Comparison of ENCODE assay signal across 8 cellular contexts in the genomic region with DNA sequence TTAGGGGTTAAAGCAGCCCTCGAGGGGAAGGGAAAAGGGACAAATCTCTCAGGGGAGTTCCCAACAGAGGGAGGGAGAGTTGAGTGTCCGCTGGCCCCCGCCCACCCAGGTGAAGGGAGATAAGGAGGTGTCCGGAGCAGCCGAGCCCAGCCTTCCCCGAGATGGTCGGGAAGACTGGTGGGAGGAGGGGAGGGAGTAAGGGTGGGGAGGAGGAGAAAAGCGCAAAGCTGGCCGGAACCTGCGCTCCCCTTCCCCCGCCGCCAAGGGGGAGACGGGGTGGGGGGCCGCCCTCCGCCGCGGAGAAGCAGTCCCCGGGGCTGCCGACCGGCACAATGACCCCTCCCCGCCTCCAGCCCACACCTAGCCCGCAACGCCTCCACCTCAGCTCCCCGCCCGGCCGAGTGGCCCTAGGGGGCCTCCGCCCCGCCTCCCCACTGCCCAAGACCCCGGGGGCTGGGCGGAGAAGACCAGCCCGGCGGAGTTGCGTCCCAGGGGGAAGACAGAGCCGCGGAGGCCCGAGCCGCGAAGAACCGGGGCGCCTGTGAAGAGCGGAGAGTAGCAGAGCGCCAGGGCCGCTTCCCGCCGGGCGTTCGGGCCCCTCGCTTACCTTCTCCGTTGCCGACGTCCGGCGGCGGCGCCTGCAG. TPM values are rescaled to one million over a fixed set of nuclear protein-coding genes. Genes with fewer than 3 reads are reported as not detected.
A peak's percentile ranks its signal among the peaks of the same experiment; 100 is the strongest.
DNase-seq lines count a peak whose midpoint lies in the region; ATAC-seq, FAIRE-seq and TF ChIP-seq lines count a peak whose summit lies in the region.

No MANE protein-coding gene starts in this region.

- peaks cover under 1% of the 10 kb centered on the region for H3K9me3 Mint-ChIP-seq in T-helper 2 cell treated with Interferon-gamma antibody and Interleukin-4, amounts not matched to agents 5 μg/mL and 100 μg/mL, for 36 hours
- peaks cover 2% of the 10 kb centered on the region for H3K9me3 Mint-ChIP-seq in MCF 10A (ENCODE audit: unreplicated experiment)

- H3K4me1 Mint-ChIP-seq in T-helper 2 cell treated with Interferon-gamma antibody and Interleukin-4, amounts not matched to agents 5 μg/mL and 100 μg/mL, for 36 hours (ENCODE audit: low read depth) = peaks cover 28% of the 10 kb centered on the region
- H3K4me1 Mint-ChIP-seq in MCF 10A (ENCODE audit: insufficient read depth, unreplicated experiment) = peaks cover 7% of the 10 kb centered on the region

- H3K27me3 Mint-ChIP-seq in T-helper 2 cell treated with Interferon-gamma antibody and Interleukin-4, amounts not matched to agents 5 μg/mL and 100 μg/mL, for 36 hours (ENCODE audit: low read depth) = no peaks in the 10 kb centered on the region
- H3K27me3 Mint-ChIP-seq in MCF 10A (ENCODE audit: insufficient read depth, unreplicated experiment) = no peaks in the 10 kb centered on the region

- H3K36me3 Mint-ChIP-seq in T-helper 2 cell treated with Interferon-gamma antibody and Interleukin-4, amounts not matched to agents 5 μg/mL and 100 μg/mL, for 36 hours (ENCODE audit: low read depth) = peaks cover 13% of the 10 kb centered on the region
- H3K36me3 Mint-ChIP-seq in MCF 10A (ENCODE audit: insufficient read depth, unreplicated experiment) = no peaks in the 10 kb centered on the region

- intact Hi-C loops in MCF 10A (cut with micrococcal nuclease) = loop anchor here (1.0 to 5.0 kb wide), 4 partner anchors 174 to 367 kb away; partner anchors contain the start of genes INTS4, KCTD21 and USP35

- H3K27ac Mint-ChIP-seq in T-helper 2 cell treated with Interferon-gamma antibody and Interleukin-4, amounts not matched to agents 5 μg/mL and 100 μg/mL, for 36 hours = peak overlapping the region; percentile 91
- peak overlapping the region; percentile 90 for H3K27ac Mint-ChIP-seq in MCF 10A (ENCODE audit: low read depth, unreplicated experiment)

- POLR2A ChIA-PET in MCF 10A (lab: Yijun Ruan, JAX) = interaction anchor here (0.6 to 3.0 kb wide), 9 partner anchors 15 to 368 kb away, joined by 3 to 23 read pairs (median 3); partner anchors contain the start of genes INTS4, KCTD21 and USP35

- ATAC-seq in GM21423 (IDR thresholded peaks at IDR 0.05; ENCODE audit: unreplicated experiment) = peak; percentile 13

- BruUV-seq in MCF 10A (replicated peaks; lab: Mats Ljungman, UMichigan) = TSS peak; percentile 6

- no peak for FAIRE-seq in HTR-8/SVneo (lab: Jason Lieb, UNC)

- CTCF ChIA-PET in MCF 10A (lab: Yijun Ruan, JAX) = interaction anchor here (0.6 to 1.0 kb wide), 7 partner anchors 18 to 1822 kb away, joined by 3 to 5 read pairs (median 3); no protein-coding TSS in a partner anchor

- peak overlapping the region; percentile 100 for H3K4me3 Mint-ChIP-seq in T-helper 2 cell treated with Interferon-gamma antibody and Interleukin-4, amounts not matched to agents 5 μg/mL and 100 μg/mL, for 36 hours
- H3K4me3 Mint-ChIP-seq in MCF 10A (ENCODE audit: unreplicated experiment) = peak overlapping the region; percentile 93

- no peak for TF ChIP-seq CTCF in MCF 10A (IDR thresholded peaks at IDR 0.05; ENCODE audit: unreplicated experiment)

- DNase-seq in D341Med (ENCODE audit: low spot score) = peak; percentile 53
- peak; percentile 43 for DNase-seq in HTR-8/SVneo (ENCODE audit: insufficient read length, low spot score)
- peak; percentile 40 for DNase-seq in T-helper 2 cell treated with Interferon-gamma antibody and Interleukin-4, amounts not matched to agents 5 μg/mL and 100 μg/mL, for 36 hours (ENCODE audit: low spot score)
- DNase-seq in MCF 10A (ENCODE audit: unreplicated experiment) = peak; percentile 36
- peak; percentile 85 for DNase-seq in islet precursor cell
- DNase-seq in stimulated activated CD4-positive, alpha-beta T cell treated with anti-CD3 and anti-CD28 coated beads, Interleukin-15, amount 100 ng/mL, for 24 hours = peak; percentile 51
- no peak for DNase-seq in AML-193 (lab: John Stamatoyannopoulos, UW)

RNA-seq across cellular contexts. Expression of gene RSF1, which starts 0.5 kb away (rescaled TPM):
- 62.0 and 71.2 TPM in 2 replicates for total RNA-seq in MCF 10A (2022)

RNA-seq across cellular contexts. Expression of gene AAMDC, which starts 0.9 kb away (rescaled TPM):
- total RNA-seq in MCF 10A (2022) = 13.0 and 13.2 TPM in 2 replicates

Comparison
In these comparisons a context has a peak if more than half of its experiments do, and no peak if none do; other contexts are left out.
1. DNase-seq: peak in D341Med (single experiment), HTR-8/SVneo (single experiment), T-helper 2 cell treated with Interferon-gamma antibody and Interleukin-4, amounts not matched to agents 5 μg/mL and 100 μg/mL, for 36 hours (single experiment), MCF 10A (single experiment), islet precursor cell (single experiment) and stimulated activated CD4-positive, alpha-beta T cell treated with anti-CD3 and anti-CD28 coated beads, Interleukin-15, amount 100 ng/mL, for 24 hours (single experiment); none in AML-193 (0 of 2).